ENCODE assay signal across 9 cellular contexts in the genomic region with DNA sequence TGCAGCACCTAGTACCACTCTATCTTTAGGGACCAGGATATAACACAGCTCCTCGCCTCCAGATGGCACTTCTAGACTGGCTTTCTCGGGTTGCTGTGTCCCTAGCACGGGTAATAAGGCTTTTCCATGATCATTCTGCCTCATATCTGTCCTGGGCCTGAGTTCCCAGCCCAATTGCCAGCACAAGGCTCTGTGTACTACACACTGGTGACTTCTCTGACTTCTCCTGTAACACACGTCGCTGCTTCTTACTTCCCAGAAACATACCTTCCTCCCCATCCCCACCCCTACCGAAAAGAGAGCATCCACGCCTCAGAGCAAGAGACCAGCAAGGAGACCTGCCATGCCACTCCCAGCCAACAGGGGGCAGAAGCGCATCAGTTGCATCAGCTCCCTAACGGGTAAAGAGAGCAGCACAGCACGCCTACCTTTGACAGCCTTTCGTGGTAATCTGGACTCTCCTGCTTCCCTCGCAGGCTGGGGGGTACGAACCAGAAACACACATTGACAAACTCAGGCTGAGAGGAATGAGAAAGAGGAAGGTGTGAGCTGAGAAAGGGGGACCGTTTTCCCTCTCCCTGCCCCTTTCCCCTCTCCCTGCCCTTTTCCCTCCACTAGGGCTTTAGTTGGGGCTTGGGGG. TPM values are rescaled to one million over a fixed set of nuclear protein-coding genes. Genes with fewer than 3 reads are reported as not detected.
DNase-seq lines count a peak whose midpoint lies in the region; ATAC-seq, FAIRE-seq and TF ChIP-seq lines count a peak whose summit lies in the region.
"Had no signal": no experiment of that assay in that cellular context is flagged by ENCODE, and none has a peak within 500 bp of the region (broad histone marks: within the 10 kb centered on the region; RNA-seq: fewer than 3 reads in every experiment).

No MANE protein-coding gene starts in this region.

- H3K27me3 ChIP-seq in upper lobe of left lung: no peaks in the 10 kb centered on the region

- TF ChIP-seq EP300 in upper lobe of left lung (IDR thresholded peaks at IDR 0.05): no peak

- H3K4me1 ChIP-seq in upper lobe of left lung: peaks cover 0 to 6% (median 5%) of the 10 kb centered on the region in 4 donors

- H3K9ac ChIP-seq in SK-N-MC (ENCODE audit: insufficient read length): peak overlapping the region; percentile 55

- 18 to 20% methylated on average over 14 of the region's 14 CpGs for WGBS in upper lobe of left lung, 2 donors

- peak; percentile 89 to 94 for ATAC-seq in upper lobe of left lung (ENCODE audit: low FRiP score in 2 of 2)

- H3K9me3 ChIP-seq in SK-N-MC (ENCODE audit: low read depth, low read length): no peaks in the 10 kb centered on the region
- H3K9me3 ChIP-seq in upper lobe of left lung: no peaks in the 10 kb centered on the region

- H3K4me3 ChIP-seq in SK-N-MC (no peak overlapping the region), upper lobe of left lung (no peak overlapping the region)

- intact Hi-C loops in head of caudate nucleus (cut with DNase I): no loop called here

- H3K36me3 ChIP-seq in SK-N-MC (ENCODE audit: insufficient read depth, low read length): 0 out of 2 replicates have a peak, but pooled peaks cover 2% of the 10 kb centered on the region
- peaks cover 0 to 5% (median 0%) of the 10 kb centered on the region in 4 donors for H3K36me3 ChIP-seq in upper lobe of left lung

- H3K27ac ChIP-seq in SK-N-MC: peak overlapping the region; percentile 53
- H3K27ac ChIP-seq in upper lobe of left lung: no peak overlapping the region
- H3K27ac ChIP-seq: epithelial cell of prostate had no signal

- TF ChIP-seq CTCF in upper lobe of left lung (IDR thresholded peaks at IDR 0.05): peak; percentile 94 to 97 (median 96)

- DNase-seq in DMS114 treated with DMSO at 0.1 percent for 48 hours (lab: John Stamatoyannopoulos, UW; ENCODE audit: unreplicated experiment): peak; percentile 67
- peak; percentile 82 for DNase-seq in H54 (ENCODE audit: insufficient read length, low spot score)
- peak; percentile 55 for DNase-seq in NCI-H1092 (lab: John Stamatoyannopoulos, UW)
- DNase-seq in SK-N-MC (ENCODE audit: low read depth, low spot score): no peak
- DNase-seq in activated naive CD4-positive, alpha-beta T cell treated with Interleukin-2 at 50 U/mL for 16 hours: peak; percentile 91
- peak; percentile 49 to 94 (median 85) for DNase-seq in head of caudate nucleus
- peak; percentile 75 for DNase-seq in pons (ENCODE audit: low spot score)
- DNase-seq in upper lobe of left lung: peak in 1 of 2 donors; percentile 81

- TF ChIP-seq POLR2A in H54 (IDR thresholded peaks at IDR 0.05; ENCODE audit: low read depth, low read length): no peak
- no peak for TF ChIP-seq POLR2A in upper lobe of left lung (IDR thresholded peaks at IDR 0.05)

- FAIRE-seq in H54 (lab: Jason Lieb, UNC): peak; percentile 30

RNA-seq across cellular contexts. Expression of a gene that starts 21.2 kb away (rescaled TPM):
- total RNA-seq in upper lobe of left lung: 10 to 100 TPM in 5 of 6 donors, 1 to 10 TPM in 1; 9.6 to 52.4 (median 24.0) TPM

RNA-seq across cellular contexts. Expression of a gene that starts 21.4 kb away (rescaled TPM):
- total RNA-seq in upper lobe of left lung: 100 to 1,000 TPM in 1 of 6 donors, 10 to 100 TPM in 5; 19.8 to 164 (median 28.6) TPM

RNA-seq across cellular contexts. Expression of a gene that starts 47.7 kb away (rescaled TPM):
- 10 to 100 TPM in 1 of 6 donors, 1 to 10 TPM in 5; 3.1 to 12.9 (median 4.7) TPM for total RNA-seq in upper lobe of left lung

RNA-seq across cellular contexts. Expression of a gene that starts 56.0 kb away (rescaled TPM):
- 1 to 10 TPM in 1 of 6 donors, under 1 TPM in 2, not detected in 3; 0.11 to 3.1 (median 0.13) TPM for total RNA-seq in upper lobe of left lung
